ENCODE assay signal across 11 cellular contexts in genomic region chr9:137502008-137502913, GRCh38. TPM values are rescaled to one million over a fixed set of nuclear protein-coding genes. Genes with fewer than 3 reads are reported as not detected.
DNase-seq lines count a peak whose midpoint lies in the region; ATAC-seq and TF ChIP-seq lines count a peak whose summit lies in the region.
"Had no signal": no experiment of that assay in that cellular context is flagged by ENCODE, and none has a peak within 500 bp of the region (broad histone marks: within the 10 kb centered on the region; RNA-seq: fewer than 3 reads in every experiment).

No MANE protein-coding gene starts in this region.

- no peaks in the 10 kb centered on the region for H3K9me3 ChIP-seq in neural progenitor cell (ENCODE audit: low read depth)
- H3K9me3 ChIP-seq: psoas muscle, uterus had no signal

- no peaks in the 10 kb centered on the region for H3K27me3 Mint-ChIP-seq in activated naive CD8-positive, alpha-beta T cell
- peaks cover 19% of the 10 kb centered on the region for H3K27me3 Mint-ChIP-seq in neural progenitor cell (ENCODE audit: insufficient read depth, low read depth)

- H3K36me3 Mint-ChIP-seq in activated naive CD8-positive, alpha-beta T cell = no peaks in the 10 kb centered on the region
- H3K36me3 Mint-ChIP-seq in neural progenitor cell = peaks cover 4% of the 10 kb centered on the region

- H3K36me3 ChIP-seq in neural progenitor cell = no peaks in the 10 kb centered on the region
- H3K36me3 ChIP-seq: uterus had no signal

- no peak overlapping the region for H3K9ac ChIP-seq in neural progenitor cell

- no peak for ATAC-seq in left ventricle myocardium superior
- ATAC-seq: psoas muscle had no signal

- H3K27ac Mint-ChIP-seq in activated naive CD8-positive, alpha-beta T cell = peak overlapping the region; percentile 34
- peak overlapping the region; percentile 91 for H3K27ac Mint-ChIP-seq in neural progenitor cell

- H2AFZ ChIP-seq in neural progenitor cell (replicated peaks) = no peak overlapping the region

- DNase-seq in SIG-M5 treated with dmso at 0.1 percent for 504 hours (lab: John Stamatoyannopoulos, UW; ENCODE audit: unreplicated experiment) (peak; percentile 27), SIG-M5 (lab: John Stamatoyannopoulos, UW) (no peak), HuH-7 (ENCODE audit: low spot score) (peak; percentile 63), neural progenitor cell (ENCODE audit: low spot score) (peak; percentile 49), left ventricle myocardium superior (no peak), HK-2 (ENCODE audit: unreplicated experiment) (no peak), putamen (ENCODE audit: low spot score) (no peak)
- DNase-seq: NCI-H774, psoas muscle, uterus had no signal

- no peaks in the 10 kb centered on the region for H3K79me2 ChIP-seq in neural progenitor cell (ENCODE audit: low read depth)

- H3K27ac ChIP-seq in neural progenitor cell = no peak overlapping the region
- H3K27ac ChIP-seq: psoas muscle, uterus had no signal

- H3K4me1 ChIP-seq in neural progenitor cell = no peaks in the 10 kb centered on the region
- H3K4me1 ChIP-seq: psoas muscle, uterus had no signal

- TF ChIP-seq CTCF in neural progenitor cell (IDR thresholded peaks at IDR 0.05) = no peak

- H4K20me1 ChIP-seq in neural progenitor cell (ENCODE audit: low read depth) = no peaks in the 10 kb centered on the region

- intact Hi-C loops in left ventricle myocardium superior (cut with micrococcal nuclease) = no loop called here

- H3K4me1 Mint-ChIP-seq in activated naive CD8-positive, alpha-beta T cell (ENCODE audit: low read depth) = peaks cover 2% of the 10 kb centered on the region
- H3K4me1 Mint-ChIP-seq in neural progenitor cell = peaks cover 4% of the 10 kb centered on the region

- H3K4me2 ChIP-seq in neural progenitor cell = no peak overlapping the region

- H3K4me3 ChIP-seq in neural progenitor cell = no peak overlapping the region
- H3K4me3 ChIP-seq: psoas muscle, uterus had no signal

- H3K9me3 Mint-ChIP-seq in activated naive CD8-positive, alpha-beta T cell (ENCODE audit: low read depth) = no peaks in the 10 kb centered on the region
- H3K9me3 Mint-ChIP-seq in neural progenitor cell = peaks cover 18% of the 10 kb centered on the region

- H3F3A ChIP-seq in neural progenitor cell (ENCODE audit: low read depth) = peaks cover 11% of the 10 kb centered on the region

- no peaks in the 10 kb centered on the region for H3K27me3 ChIP-seq in neural progenitor cell
- H3K27me3 ChIP-seq: uterus had no signal

- H3K4me3 Mint-ChIP-seq in activated naive CD8-positive, alpha-beta T cell = no peak overlapping the region
- peak overlapping the region; percentile 75 for H3K4me3 Mint-ChIP-seq in neural progenitor cell

RNA-seq across cellular contexts. Expression of gene NSMF, which starts 43.1 kb away (rescaled TPM):
- total RNA-seq in neural progenitor cell (ENCODE audit: low replicate concordance) (17.1 and 62.0 TPM in 2 replicates), left ventricle myocardium superior (10.2 TPM)

RNA-seq across cellular contexts. Expression of gene PNPLA7, which starts 47.9 kb away (rescaled TPM):
- total RNA-seq in neural progenitor cell (ENCODE audit: low replicate concordance) (0.13 and 0.31 TPM in 2 replicates), left ventricle myocardium superior (10.7 TPM)

RNA-seq across cellular contexts. Expression of gene MRPL41, which starts 49.4 kb away (rescaled TPM):
- total RNA-seq in neural progenitor cell (ENCODE audit: low replicate concordance) = 10.3 and 36.9 TPM in 2 replicates
- 228 TPM for total RNA-seq in left ventricle myocardium superior

Comparison
In these comparisons a context has a peak if more than half of its experiments do, and no peak if none do; other contexts are left out.
1. DNase-seq: peak in SIG-M5 treated with dmso at 0.1 percent for 504 hours (single experiment), HuH-7 (single experiment) and neural progenitor cell (single experiment); none in SIG-M5 (single experiment), left ventricle myocardium superior (single experiment), HK-2 (single experiment) and putamen (single experiment).